ENCODE assay signal across 14 cellular contexts in genomic region chr12:115049617-115050016, GRCh38.
"Had no signal": no experiment of that assay in that cellular context is flagged by ENCODE, and none has a peak within 500 bp of the region (broad histone marks: within the 10 kb centered on the region; RNA-seq: fewer than 3 reads in every experiment).

No MANE protein-coding gene starts in this region.

- H3K9me3 ChIP-seq: left lung had no signal

- H3K27ac ChIP-seq: left lung had no signal

- H3K4me1 ChIP-seq: left lung had no signal

- H3K27me3 ChIP-seq: left lung had no signal

- H3K36me3 ChIP-seq: left lung had no signal

- H3K4me3 ChIP-seq: left lung had no signal

- ATAC-seq: activated CD8-positive, alpha-beta memory T cell treated with anti-CD3 and anti-CD28 coated beads, Interleukin-2, amount 10 ng/mL, durations not matched to agents 7 days and 5 days; left lung had no signal

- DNase-seq: activated CD4-positive, alpha-beta T cell treated with anti-CD3 and anti-CD28 coated beads, Interleukin-2, amount 50 U/mL, for 48 hours; activated CD4-positive, CD25-positive, alpha-beta regulatory T cell treated with anti-CD3 and anti-CD28 coated beads, Interleukin-2, amount 50 U/mL, for 72 hours; activated CD8-positive, alpha-beta memory T cell treated with anti-CD3 and anti-CD28 coated beads, Interleukin-2, amount 10 ng/mL, durations not matched to agents 7 days and 5 days; activated effector memory CD4-positive, alpha-beta T cell treated with anti-CD3 and anti-CD28 coated beads, Interleukin-2, amount 50 U/mL, for 16 hours; activated T-cell treated with anti-CD3 and anti-CD28 coated beads, Interleukin-2, amount 50 U/mL, for 24 hours; aorta; central memory CD4-positive, alpha-beta T cell; cortex of kidney; effector memory CD4-positive, alpha-beta T cell; head of caudate nucleus; left lung; stimulated activated CD4-positive, alpha-beta T cell treated with anti-CD3 and anti-CD28 coated beads, Interleukin-2, amount 100 ng/mL, for 48 hours; stimulated activated naive CD4-positive, alpha-beta T cell treated with Interleukin-2 at 50 U/mL for 16 hours; T-helper 2 cell had no signal
